In the genomic region with DNA sequence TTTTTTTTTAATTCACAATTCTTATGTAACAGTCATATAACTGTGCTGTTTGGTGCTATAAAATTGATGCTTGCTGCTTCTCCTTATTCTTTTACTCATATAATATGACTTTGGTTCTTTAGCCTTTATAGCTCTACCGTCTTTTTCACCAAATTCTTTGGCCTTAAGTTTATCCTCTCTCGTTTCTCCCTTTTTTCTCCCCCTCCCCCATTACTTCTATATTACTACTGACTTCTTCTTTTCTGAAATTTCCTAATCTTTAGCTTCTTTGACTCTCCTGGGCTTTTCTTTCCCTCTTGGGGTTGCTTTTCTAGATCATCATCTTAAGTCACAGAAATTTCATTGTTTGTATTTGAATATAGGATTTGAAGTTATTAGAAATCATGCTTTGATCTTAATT, we compare ENCODE assay signal across 17 cellular contexts. TPM values are rescaled to one million over a fixed set of nuclear protein-coding genes. Genes with fewer than 3 reads are reported as not detected.
"Had no signal": no experiment of that assay in that cellular context is flagged by ENCODE, and none has a peak within 500 bp of the region (broad histone marks: within the 10 kb centered on the region; RNA-seq: fewer than 3 reads in every experiment).

No MANE protein-coding gene starts in this region.

- H3K27ac Mint-ChIP-seq: stimulated activated memory B cell treated with anti-CD40 and anti-IgM and Interleukin-4, amounts not matched to agents 10 μg/mL and 1 μg/mL and 100 μg/mL, for 72 hours; WTC11 had no signal

- H3K4me3 Mint-ChIP-seq: stimulated activated memory B cell treated with anti-CD40 and anti-IgM and Interleukin-4, amounts not matched to agents 10 μg/mL and 1 μg/mL and 100 μg/mL, for 72 hours; WTC11 had no signal

- H3K4me1 Mint-ChIP-seq: WTC11 had no signal

- H3K9me3 ChIP-seq: esophagus muscularis mucosa, psoas muscle, right lobe of liver, transverse colon had no signal

- H3K27me3 Mint-ChIP-seq: naive B cell; stimulated activated memory B cell treated with anti-CD40 and anti-IgM and Interleukin-4, amounts not matched to agents 10 μg/mL and 1 μg/mL and 100 μg/mL, for 72 hours had no signal

- FAIRE-seq: astrocyte had no signal

- DNase-seq: activated CD4-positive, alpha-beta T cell treated with anti-CD3 and anti-CD28 coated beads, Interleukin-2, amount 50 U/mL, for 1 hour; activated gamma-delta T cell; activated T-cell treated with anti-CD3 and anti-CD28 coated beads for 4 hours; glutamatergic neuron; left cardiac atrium; naive B cell; occipital lobe; psoas muscle; right lobe of liver; substantia nigra; transverse colon had no signal

- ATAC-seq: left cardiac atrium; psoas muscle; right lobe of liver; stimulated activated memory B cell treated with anti-CD40 and anti-IgM and Interleukin-4, amounts not matched to agents 10 μg/mL and 1 μg/mL and 100 μg/mL, for 72 hours; WTC11 had no signal

- H3K9me3 Mint-ChIP-seq: naive B cell; stimulated activated memory B cell treated with anti-CD40 and anti-IgM and Interleukin-4, amounts not matched to agents 10 μg/mL and 1 μg/mL and 100 μg/mL, for 72 hours; WTC11 had no signal

RNA-seq across cellular contexts. Expression of gene MMP21, which starts 51.5 kb away (rescaled TPM):
- total RNA-seq: activated CD8-positive, alpha-beta memory T cell treated with anti-CD3 and anti-CD28 coated beads for 36 hours; astrocyte; esophagus muscularis mucosa; fibroblast of villous mesenchyme; occipital lobe; WTC11 had no signal
